Comparison of ENCODE assay signal across 1 cellular context in the genomic region with DNA sequence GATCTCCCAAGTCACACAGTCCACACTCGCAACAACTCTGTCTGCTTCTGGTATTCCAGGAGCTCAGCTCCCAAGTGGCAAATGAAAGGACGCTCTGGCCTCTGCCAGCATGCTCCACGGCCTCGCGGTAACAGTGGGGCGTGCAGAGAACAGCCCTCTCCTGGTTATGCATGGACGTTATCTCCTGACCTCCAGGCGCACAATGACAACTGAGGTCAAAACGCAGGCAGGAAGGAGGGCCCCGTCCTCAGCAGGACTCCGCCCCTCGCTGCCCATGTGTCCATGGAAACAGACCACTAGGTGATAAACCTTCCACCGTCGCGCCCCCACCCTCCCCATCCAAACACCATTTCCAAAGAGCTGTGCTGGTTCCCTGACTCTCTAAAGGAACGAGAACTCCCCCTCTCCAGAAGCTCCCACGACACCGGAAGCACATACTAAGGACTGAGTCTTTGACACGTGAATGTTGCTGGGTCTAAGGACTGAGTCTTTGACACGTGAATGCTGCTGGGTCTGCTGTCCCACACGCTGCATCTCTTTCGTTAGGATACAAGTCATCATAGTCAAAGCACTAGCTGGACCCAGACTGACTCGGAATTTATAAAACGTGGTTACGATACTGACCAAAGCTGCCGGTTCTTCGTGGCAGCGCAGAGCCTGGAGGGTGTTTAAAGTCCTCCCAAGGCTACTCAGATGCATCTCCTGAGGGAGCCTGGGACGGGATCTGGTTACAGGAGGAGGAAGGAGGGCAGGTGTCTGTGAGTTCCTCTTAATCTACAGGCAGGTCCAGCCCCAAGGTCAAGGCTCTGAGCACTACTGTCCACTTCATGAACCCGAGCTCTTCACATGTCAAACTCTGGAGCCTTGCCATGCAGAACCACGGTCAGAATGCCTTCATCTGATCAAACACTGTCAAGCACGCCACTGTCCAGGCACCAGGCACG.
TF ChIP-seq lines count a peak whose summit lies in the region.

No MANE protein-coding gene starts in this region.

TF ChIP-seq in K562, 482 proteins besides CTCF, POLR2A, EP300 and RAD21 (continued from another document and continues in another):
- TF ChIP-seq, protein P1, sequence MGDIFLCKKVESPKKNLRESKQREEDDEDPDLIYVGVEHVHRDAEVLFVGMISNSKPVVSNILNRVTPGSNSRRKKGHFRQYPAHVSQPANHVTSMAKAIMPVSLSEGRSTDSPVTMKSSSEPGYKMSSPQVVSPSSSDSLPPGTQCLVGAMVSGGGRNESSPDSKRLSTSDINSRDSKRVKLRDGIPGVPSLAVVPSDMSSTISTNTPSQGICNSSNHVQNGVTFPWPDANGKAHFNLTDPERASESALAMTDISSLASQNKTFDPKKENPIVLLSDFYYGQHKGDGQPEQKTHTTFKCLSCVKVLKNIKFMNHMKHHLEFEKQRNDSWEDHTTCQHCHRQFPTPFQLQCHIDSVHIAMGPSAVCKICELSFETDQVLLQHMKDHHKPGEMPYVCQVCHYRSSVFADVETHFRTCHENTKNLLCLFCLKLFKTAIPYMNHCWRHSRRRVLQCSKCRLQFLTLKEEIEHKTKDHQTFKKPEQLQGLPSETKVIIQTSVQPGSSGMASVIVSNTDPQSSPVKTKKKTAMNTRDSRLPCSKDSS (IDR thresholded peaks at IDR 0.05; ENCODE audit: low read depth, partially characterized antibody) = no peak
- TF ChIP-seq ZNF232 (CRISPR knock-in tag; IDR thresholded peaks at IDR 0.05) = no peak
- no peak for TF ChIP-seq ZBED1 (IDR thresholded peaks at IDR 0.05)
- TF ChIP-seq ZNF23 (CRISPR knock-in tag; IDR thresholded peaks at IDR 0.05) = no peak
- TF ChIP-seq CTBP1 (IDR thresholded peaks at IDR 0.05; ENCODE audit: borderline replicate concordance) = peak; percentile 78; the same call in 1 of the 2 replicates
- TF ChIP-seq HMG20A (CRISPR knock-in tag; conservative IDR thresholded peaks at IDR 0.05) = no peak
- TF ChIP-seq MEF2D (tag; conservative IDR thresholded peaks at IDR 0.05; ENCODE audit: low read depth) = 0 out of 2 replicates have a peak, but pooled peaks have one; percentile 44
- TF ChIP-seq, protein P2, sequence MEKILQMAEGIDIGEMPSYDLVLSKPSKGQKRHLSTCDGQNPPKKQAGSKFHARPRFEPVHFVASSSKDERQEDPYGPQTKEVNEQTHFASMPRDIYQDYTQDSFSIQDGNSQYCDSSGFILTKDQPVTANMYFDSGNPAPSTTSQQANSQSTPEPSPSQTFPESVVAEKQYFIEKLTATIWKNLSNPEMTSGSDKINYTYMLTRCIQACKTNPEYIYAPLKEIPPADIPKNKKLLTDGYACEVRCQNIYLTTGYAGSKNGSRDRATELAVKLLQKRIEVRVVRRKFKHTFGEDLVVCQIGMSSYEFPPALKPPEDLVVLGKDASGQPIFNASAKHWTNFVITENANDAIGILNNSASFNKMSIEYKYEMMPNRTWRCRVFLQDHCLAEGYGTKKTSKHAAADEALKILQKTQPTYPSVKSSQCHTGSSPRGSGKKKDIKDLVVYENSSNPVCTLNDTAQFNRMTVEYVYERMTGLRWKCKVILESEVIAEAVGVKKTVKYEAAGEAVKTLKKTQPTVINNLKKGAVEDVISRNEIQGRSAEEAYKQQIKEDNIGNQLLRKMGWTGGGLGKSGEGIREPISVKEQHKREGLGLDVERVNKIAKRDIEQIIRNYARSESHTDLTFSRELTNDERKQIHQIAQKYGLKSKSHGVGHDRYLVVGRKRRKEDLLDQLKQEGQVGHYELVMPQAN (IDR thresholded peaks at IDR 0.05; ENCODE audit: borderline replicate concordance) = peak; percentile 92
- 0 out of 2 replicates have a peak, but pooled peaks have one; percentile 9 for TF ChIP-seq JUN (IDR thresholded peaks at IDR 0.05; ENCODE audit: borderline replicate concordance, low read depth, low read length)
- no peak; the same call in 1 of the 2 replicates for TF ChIP-seq JUN (CRISPR knock-in tag; IDR thresholded peaks at IDR 0.05; ENCODE audit: borderline replicate concordance)
- TF ChIP-seq, protein P3, sequence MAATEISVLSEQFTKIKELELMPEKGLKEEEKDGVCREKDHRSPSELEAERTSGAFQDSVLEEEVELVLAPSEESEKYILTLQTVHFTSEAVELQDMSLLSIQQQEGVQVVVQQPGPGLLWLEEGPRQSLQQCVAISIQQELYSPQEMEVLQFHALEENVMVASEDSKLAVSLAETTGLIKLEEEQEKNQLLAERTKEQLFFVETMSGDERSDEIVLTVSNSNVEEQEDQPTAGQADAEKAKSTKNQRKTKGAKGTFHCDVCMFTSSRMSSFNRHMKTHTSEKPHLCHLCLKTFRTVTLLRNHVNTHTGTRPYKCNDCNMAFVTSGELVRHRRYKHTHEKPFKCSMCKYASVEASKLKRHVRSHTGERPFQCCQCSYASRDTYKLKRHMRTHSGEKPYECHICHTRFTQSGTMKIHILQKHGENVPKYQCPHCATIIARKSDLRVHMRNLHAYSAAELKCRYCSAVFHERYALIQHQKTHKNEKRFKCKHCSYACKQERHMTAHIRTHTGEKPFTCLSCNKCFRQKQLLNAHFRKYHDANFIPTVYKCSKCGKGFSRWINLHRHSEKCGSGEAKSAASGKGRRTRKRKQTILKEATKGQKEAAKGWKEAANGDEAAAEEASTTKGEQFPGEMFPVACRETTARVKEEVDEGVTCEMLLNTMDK (IDR thresholded peaks at IDR 0.05; ENCODE audit: borderline replicate concordance, insufficient read depth, low read depth, low read length, poor library complexity, severe bottlenecking) = no peak
- no peak for TF ChIP-seq ZNF551 (CRISPR knock-in tag; IDR thresholded peaks at IDR 0.05)
- peak in 1 of 2 experiments; percentile 59; a peak in 2 of 4 replicates for TF ChIP-seq TRIM24 (IDR thresholded peaks at IDR 0.05)
- TF ChIP-seq ZNF561 (CRISPR knock-in tag; conservative IDR thresholded peaks at IDR 0.05) = no peak
- peak in 1 of 2 experiments; percentile 74; a peak in 3 of 4 replicates for TF ChIP-seq RCOR1 (IDR thresholded peaks at IDR 0.05; ENCODE audit: borderline replicate concordance in 1 of 2, low read depth in 2 of 2, low read length in 2 of 2)
- TF ChIP-seq, protein P4, sequence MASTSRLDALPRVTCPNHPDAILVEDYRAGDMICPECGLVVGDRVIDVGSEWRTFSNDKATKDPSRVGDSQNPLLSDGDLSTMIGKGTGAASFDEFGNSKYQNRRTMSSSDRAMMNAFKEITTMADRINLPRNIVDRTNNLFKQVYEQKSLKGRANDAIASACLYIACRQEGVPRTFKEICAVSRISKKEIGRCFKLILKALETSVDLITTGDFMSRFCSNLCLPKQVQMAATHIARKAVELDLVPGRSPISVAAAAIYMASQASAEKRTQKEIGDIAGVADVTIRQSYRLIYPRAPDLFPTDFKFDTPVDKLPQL (IDR thresholded peaks at IDR 0.05; ENCODE audit: extremely low read depth, insufficient read length) = no peak
- TF ChIP-seq ATF7 (IDR thresholded peaks at IDR 0.05) = peak; percentile 80
- TF ChIP-seq, protein P5, sequence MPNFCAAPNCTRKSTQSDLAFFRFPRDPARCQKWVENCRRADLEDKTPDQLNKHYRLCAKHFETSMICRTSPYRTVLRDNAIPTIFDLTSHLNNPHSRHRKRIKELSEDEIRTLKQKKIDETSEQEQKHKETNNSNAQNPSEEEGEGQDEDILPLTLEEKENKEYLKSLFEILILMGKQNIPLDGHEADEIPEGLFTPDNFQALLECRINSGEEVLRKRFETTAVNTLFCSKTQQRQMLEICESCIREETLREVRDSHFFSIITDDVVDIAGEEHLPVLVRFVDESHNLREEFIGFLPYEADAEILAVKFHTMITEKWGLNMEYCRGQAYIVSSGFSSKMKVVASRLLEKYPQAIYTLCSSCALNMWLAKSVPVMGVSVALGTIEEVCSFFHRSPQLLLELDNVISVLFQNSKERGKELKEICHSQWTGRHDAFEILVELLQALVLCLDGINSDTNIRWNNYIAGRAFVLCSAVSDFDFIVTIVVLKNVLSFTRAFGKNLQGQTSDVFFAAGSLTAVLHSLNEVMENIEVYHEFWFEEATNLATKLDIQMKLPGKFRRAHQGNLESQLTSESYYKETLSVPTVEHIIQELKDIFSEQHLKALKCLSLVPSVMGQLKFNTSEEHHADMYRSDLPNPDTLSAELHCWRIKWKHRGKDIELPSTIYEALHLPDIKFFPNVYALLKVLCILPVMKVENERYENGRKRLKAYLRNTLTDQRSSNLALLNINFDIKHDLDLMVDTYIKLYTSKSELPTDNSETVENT (CRISPR knock-in tag; IDR thresholded peaks at IDR 0.05) = no peak
- no peak for TF ChIP-seq KAT2B (IDR thresholded peaks at IDR 0.05; ENCODE audit: low read depth, low read length)
- 0 out of 2 replicates have a peak, but pooled peaks have one; percentile 3 for TF ChIP-seq SMC3 (conservative IDR thresholded peaks at IDR 0.05; ENCODE audit: insufficient read depth, low read depth, low read length)
- TF ChIP-seq KHSRP (IDR thresholded peaks at IDR 0.05) = no peak
- peak; percentile 34; the same call in 1 of the 2 replicates for TF ChIP-seq SMARCE1 (IDR thresholded peaks at IDR 0.05)
- TF ChIP-seq U2AF2 (optimal IDR thresholded peaks at IDR 0.05; ENCODE audit: low read depth, low read length) = no peak
- peak; percentile 73; the same call in 1 of the 2 replicates for TF ChIP-seq CREB1 (IDR thresholded peaks at IDR 0.05)
- TF ChIP-seq CREB1 (CRISPR knock-in tag; IDR thresholded peaks at IDR 0.05) = peak; percentile 55; the same call in 1 of the 2 replicates
- TF ChIP-seq ZNF507 (tag; conservative IDR thresholded peaks at IDR 0.05) = no peak
- no peak for TF ChIP-seq NCOA2 (IDR thresholded peaks at IDR 0.05; ENCODE audit: partially characterized antibody in 2 of 2)
- TF ChIP-seq ZNF766 (CRISPR knock-in tag; conservative IDR thresholded peaks at IDR 0.05) = no peak
- TF ChIP-seq PTRF (tag; IDR thresholded peaks at IDR 0.05) = no peak
- peak; percentile 37 to 52; a peak in 2 of 4 replicates for TF ChIP-seq MAZ (CRISPR knock-in tag; conservative IDR thresholded peaks at IDR 0.05 in 1 of 2, IDR thresholded peaks at IDR 0.05 in 1 of 2)
- TF ChIP-seq MTA3 (IDR thresholded peaks at IDR 0.05; ENCODE audit: borderline replicate concordance) = peak; percentile 64; the same call in 1 of the 2 replicates
- no peak for TF ChIP-seq ZNF436 (CRISPR knock-in tag; IDR thresholded peaks at IDR 0.05)
- TF ChIP-seq, protein P6, sequence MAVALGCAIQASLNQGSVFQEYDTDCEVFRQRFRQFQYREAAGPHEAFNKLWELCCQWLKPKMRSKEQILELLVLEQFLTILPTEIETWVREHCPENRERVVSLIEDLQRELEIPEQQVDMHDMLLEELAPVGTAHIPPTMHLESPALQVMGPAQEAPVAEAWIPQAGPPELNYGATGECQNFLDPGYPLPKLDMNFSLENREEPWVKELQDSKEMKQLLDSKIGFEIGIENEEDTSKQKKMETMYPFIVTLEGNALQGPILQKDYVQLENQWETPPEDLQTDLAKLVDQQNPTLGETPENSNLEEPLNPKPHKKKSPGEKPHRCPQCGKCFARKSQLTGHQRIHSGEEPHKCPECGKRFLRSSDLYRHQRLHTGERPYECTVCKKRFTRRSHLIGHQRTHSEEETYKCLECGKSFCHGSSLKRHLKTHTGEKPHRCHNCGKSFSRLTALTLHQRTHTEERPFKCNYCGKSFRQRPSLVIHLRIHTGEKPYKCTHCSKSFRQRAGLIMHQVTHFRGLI (CRISPR knock-in tag; IDR thresholded peaks at IDR 0.05) = no peak
- TF ChIP-seq BRD9 (IDR thresholded peaks at IDR 0.05; ENCODE audit: low read depth, partially characterized antibody) = no peak
- peak; percentile 60; the same call in 1 of the 2 replicates for TF ChIP-seq SMAD4 (CRISPR knock-in tag; conservative IDR thresholded peaks at IDR 0.05)
- TF ChIP-seq ARNT (IDR thresholded peaks at IDR 0.05) = no peak
- TF ChIP-seq ZNF644 (tag; IDR thresholded peaks at IDR 0.05; ENCODE audit: low read depth) = no peak
- TF ChIP-seq NR2C2 (CRISPR knock-in tag; IDR thresholded peaks at IDR 0.05) = peak; percentile 93
- peak; percentile 95 for TF ChIP-seq NR2C2 (tag; IDR thresholded peaks at IDR 0.05)
- peak; percentile 54; the same call in 1 of the 2 replicates for TF ChIP-seq DMBX1 (CRISPR knock-in tag; IDR thresholded peaks at IDR 0.05; ENCODE audit: borderline replicate concordance)
- TF ChIP-seq ZNF197 (CRISPR knock-in tag; IDR thresholded peaks at IDR 0.05; ENCODE audit: low read depth) = no peak
- TF ChIP-seq, protein P7, sequence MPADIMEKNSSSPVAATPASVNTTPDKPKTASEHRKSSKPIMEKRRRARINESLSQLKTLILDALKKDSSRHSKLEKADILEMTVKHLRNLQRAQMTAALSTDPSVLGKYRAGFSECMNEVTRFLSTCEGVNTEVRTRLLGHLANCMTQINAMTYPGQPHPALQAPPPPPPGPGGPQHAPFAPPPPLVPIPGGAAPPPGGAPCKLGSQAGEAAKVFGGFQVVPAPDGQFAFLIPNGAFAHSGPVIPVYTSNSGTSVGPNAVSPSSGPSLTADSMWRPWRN (IDR thresholded peaks at IDR 0.05; ENCODE audit: low read depth) = peak; percentile 72; the same call in 1 of the 2 replicates
- TF ChIP-seq, protein P8, sequence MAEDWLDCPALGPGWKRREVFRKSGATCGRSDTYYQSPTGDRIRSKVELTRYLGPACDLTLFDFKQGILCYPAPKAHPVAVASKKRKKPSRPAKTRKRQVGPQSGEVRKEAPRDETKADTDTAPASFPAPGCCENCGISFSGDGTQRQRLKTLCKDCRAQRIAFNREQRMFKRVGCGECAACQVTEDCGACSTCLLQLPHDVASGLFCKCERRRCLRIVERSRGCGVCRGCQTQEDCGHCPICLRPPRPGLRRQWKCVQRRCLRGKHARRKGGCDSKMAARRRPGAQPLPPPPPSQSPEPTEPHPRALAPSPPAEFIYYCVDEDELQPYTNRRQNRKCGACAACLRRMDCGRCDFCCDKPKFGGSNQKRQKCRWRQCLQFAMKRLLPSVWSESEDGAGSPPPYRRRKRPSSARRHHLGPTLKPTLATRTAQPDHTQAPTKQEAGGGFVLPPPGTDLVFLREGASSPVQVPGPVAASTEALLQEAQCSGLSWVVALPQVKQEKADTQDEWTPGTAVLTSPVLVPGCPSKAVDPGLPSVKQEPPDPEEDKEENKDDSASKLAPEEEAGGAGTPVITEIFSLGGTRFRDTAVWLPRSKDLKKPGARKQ (CRISPR knock-in tag; IDR thresholded peaks at IDR 0.05) = no peak
- TF ChIP-seq FOSL1 (tag; conservative IDR thresholded peaks at IDR 0.05) = no peak
- no peak for TF ChIP-seq RB1 (IDR thresholded peaks at IDR 0.05; ENCODE audit: low read depth)
- TF ChIP-seq MEIS2 (IDR thresholded peaks at IDR 0.05; ENCODE audit: partially characterized antibody) = peak; percentile 73
- peak; percentile 92 for TF ChIP-seq NR2C1 (IDR thresholded peaks at IDR 0.05)
- peak; percentile 93 for TF ChIP-seq NR2C1 (tag; IDR thresholded peaks at IDR 0.05)
- no peak for TF ChIP-seq POLR3G (IDR thresholded peaks at IDR 0.05; ENCODE audit: extremely low read depth, insufficient read length, insufficient replicate concordance)
- TF ChIP-seq, protein P9, sequence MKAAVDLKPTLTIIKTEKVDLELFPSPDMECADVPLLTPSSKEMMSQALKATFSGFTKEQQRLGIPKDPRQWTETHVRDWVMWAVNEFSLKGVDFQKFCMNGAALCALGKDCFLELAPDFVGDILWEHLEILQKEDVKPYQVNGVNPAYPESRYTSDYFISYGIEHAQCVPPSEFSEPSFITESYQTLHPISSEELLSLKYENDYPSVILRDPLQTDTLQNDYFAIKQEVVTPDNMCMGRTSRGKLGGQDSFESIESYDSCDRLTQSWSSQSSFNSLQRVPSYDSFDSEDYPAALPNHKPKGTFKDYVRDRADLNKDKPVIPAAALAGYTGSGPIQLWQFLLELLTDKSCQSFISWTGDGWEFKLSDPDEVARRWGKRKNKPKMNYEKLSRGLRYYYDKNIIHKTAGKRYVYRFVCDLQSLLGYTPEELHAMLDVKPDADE (conservative IDR thresholded peaks at IDR 0.05; ENCODE audit: control insufficient read depth, low read depth, low read length) = peak; percentile 43; the same call in 1 of the 2 replicates
- no peak for TF ChIP-seq SRSF9 (IDR thresholded peaks at IDR 0.05; ENCODE audit: borderline replicate concordance, low read depth, low read length)
- TF ChIP-seq SP1 (CRISPR knock-in tag; IDR thresholded peaks at IDR 0.05) = peak; percentile 71
- peak; percentile 54 for TF ChIP-seq MXI1 (IDR thresholded peaks at IDR 0.05; ENCODE audit: low read depth, low read length)
- TF ChIP-seq NFIC (IDR thresholded peaks at IDR 0.05) = peak; percentile 64
